Comparison of ENCODE assay signal across 8 cellular contexts in the genomic region with DNA sequence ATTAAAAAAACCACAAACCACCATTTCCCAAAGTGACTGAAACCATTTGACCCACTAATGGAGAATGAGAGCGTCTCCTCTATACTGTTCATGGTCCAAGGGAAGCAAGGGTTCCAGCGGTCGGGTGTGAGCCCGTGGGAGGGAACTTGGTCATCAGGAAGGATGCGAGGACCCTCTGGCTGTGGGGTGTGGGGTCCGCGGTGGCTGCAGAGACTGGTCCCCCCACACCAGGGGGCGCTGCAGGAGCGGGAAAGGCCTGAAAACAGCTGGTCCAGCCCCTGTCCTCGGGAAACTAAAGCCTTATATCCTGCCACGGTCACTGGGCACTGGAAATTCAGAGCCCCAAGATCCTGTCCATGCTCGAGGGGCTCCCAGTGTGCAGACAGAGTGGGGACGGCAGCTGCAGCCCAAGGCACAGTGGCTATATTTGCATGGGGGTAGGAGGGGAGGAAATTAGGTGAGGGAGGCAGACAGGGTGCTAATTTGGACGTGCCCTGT. TPM values are rescaled to one million over a fixed set of nuclear protein-coding genes. Genes with fewer than 3 reads are reported as not detected.
A peak's percentile ranks its signal among the peaks of the same experiment; 100 is the strongest.
DNase-seq lines count a peak whose midpoint lies in the region; ATAC-seq and TF ChIP-seq lines count a peak whose summit lies in the region.

No MANE protein-coding gene starts in this region.

- no peak overlapping the region for H2AFZ ChIP-seq in Karpas-422 (ENCODE audit: low read length)

- H3K27ac ChIP-seq in Karpas-422 (ENCODE audit: low read length), result no peak overlapping the region
- no peak overlapping the region for H3K27ac ChIP-seq in suprapubic skin

- H3K9me3 ChIP-seq in Karpas-422 (ENCODE audit: low read length) (no peaks in the 10 kb centered on the region), suprapubic skin (no peaks in the 10 kb centered on the region)

- H3K9ac ChIP-seq in Karpas-422 (ENCODE audit: low read length), result 0 out of 2 replicates have a peak overlapping the region, but pooled peaks have one; percentile 15

- H3K4me1 ChIP-seq in Karpas-422 (ENCODE audit: low read length), result peaks cover 27% of the 10 kb centered on the region
- peaks cover 35% of the 10 kb centered on the region for H3K4me1 ChIP-seq in suprapubic skin

- no peaks in the 10 kb centered on the region for H3K36me3 ChIP-seq in Karpas-422 (ENCODE audit: insufficient read depth, low read length)
- H3K36me3 ChIP-seq in suprapubic skin, result no peaks in the 10 kb centered on the region

- peak overlapping the region; percentile 28; the same call in 1 of the 2 replicates for H3K4me3 ChIP-seq in Karpas-422 (ENCODE audit: low read length)
- H3K4me3 ChIP-seq in suprapubic skin, result no peak overlapping the region

- peaks cover 14% of the 10 kb centered on the region for H3K79me2 ChIP-seq in Karpas-422 (ENCODE audit: low read length)

- WGBS in suprapubic skin, result 8% methylated on average over 14 of the region's 14 CpGs

- H3K27me3 ChIP-seq in Karpas-422 (ENCODE audit: low read length) (no peaks in the 10 kb centered on the region), suprapubic skin (no peaks in the 10 kb centered on the region)

- peaks cover 8% of the 10 kb centered on the region for H4K20me1 ChIP-seq in Karpas-422 (ENCODE audit: insufficient read depth, low read depth, low read length)

- no peaks in the 10 kb centered on the region for H3K9me2 ChIP-seq in Karpas-422 (replicated peaks; ENCODE audit: insufficient read depth, low read length)

- peak; percentile 85 to 88 for TF ChIP-seq CTCF in suprapubic skin (IDR thresholded peaks at IDR 0.05)

- TF ChIP-seq EP300 in suprapubic skin (IDR thresholded peaks at IDR 0.05), result no peak

- TF ChIP-seq POLR2A in Raji (IDR thresholded peaks at IDR 0.05; ENCODE audit: insufficient read depth, low read depth, low read length), result peak; percentile 11; the same call in 1 of the 2 replicates
- TF ChIP-seq POLR2A in suprapubic skin (IDR thresholded peaks at IDR 0.05), result no peak

- DNase-seq in DMS53 treated with DMSO at 0.1 percent for 48 hours (lab: John Stamatoyannopoulos, UW; ENCODE audit: unreplicated experiment), result peak; percentile 70
- peak; percentile 87 for DNase-seq in Karpas-422
- peak; percentile 94 for DNase-seq in activated effector memory CD4-positive, alpha-beta T cell treated with anti-CD3 and anti-CD28 coated beads, Interleukin-2, amount 50 U/mL, for 16 hours
- DNase-seq in fibroblast of the conjunctiva (ENCODE audit: low read depth), result peak; percentile 51
- peak in 53 of 56 donors; percentile 25 to 94 (median 74) for DNase-seq in nucleus accumbens (lab: John Stamatoyannopoulos, UW)
- peak; percentile 93 for DNase-seq in suprapubic skin (ENCODE audit: low spot score in 2 of 2)

- peak overlapping the region; percentile 52 for H3K4me2 ChIP-seq in Karpas-422 (ENCODE audit: low read depth, low read length, poor library complexity, severe bottlenecking)

- ATAC-seq in HG03045 (IDR thresholded peaks at IDR 0.05; ENCODE audit: unreplicated experiment), result no peak

RNA-seq across cellular contexts. Expression of a gene that starts 4.3 kb away (rescaled TPM):
- total RNA-seq in Karpas-422 (2014; rRNA removed; shearing (Covaris generic); ENCODE audit: low replicate concordance), result 13.9 and 29.1 TPM in 2 replicates
- total RNA-seq in suprapubic skin, result 10 to 100 TPM in 3 of 4 donors, 1 to 10 TPM in 1; 5.1 to 20.2 (median 14.8) TPM

RNA-seq across cellular contexts. Expression of a gene that starts 10.6 kb away (rescaled TPM):
- total RNA-seq in Karpas-422 (2014; rRNA removed; shearing (Covaris generic); ENCODE audit: low replicate concordance), result 41.9 and 62.3 TPM in 2 replicates
- total RNA-seq in suprapubic skin, result 10 to 100 TPM; 40.6 to 63.4 (median 53.4) TPM

RNA-seq across cellular contexts. Expression of a gene that starts 26.6 kb away (rescaled TPM):
- not detected in 2 replicates for total RNA-seq in Karpas-422 (2014; rRNA removed; shearing (Covaris generic); ENCODE audit: low replicate concordance)
- total RNA-seq in suprapubic skin, result 10 to 100 TPM in 2 of 4 donors, 1 to 10 TPM in 2; 4.7 to 27.7 (median 9.3) TPM
